26 cellular contexts compared by ENCODE assay signal in the genomic region with DNA sequence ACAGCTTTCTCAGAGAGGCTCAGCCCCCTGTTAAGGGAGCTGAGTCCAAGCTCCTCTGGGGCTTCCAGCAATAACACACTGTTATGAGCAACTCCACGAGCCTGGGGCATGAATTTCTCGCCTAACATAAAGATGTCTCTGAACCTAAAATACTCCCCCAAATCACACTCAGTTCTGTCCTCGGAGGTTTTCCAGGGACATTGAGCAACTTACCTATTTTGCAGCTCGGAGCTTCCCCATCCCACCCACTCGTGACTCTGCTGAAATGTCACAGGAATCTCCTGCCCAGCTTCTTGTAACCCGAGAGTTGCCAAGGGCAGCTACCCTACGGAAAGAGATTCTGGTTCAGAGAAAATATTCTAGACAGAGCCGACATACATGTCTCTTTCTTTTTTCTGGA. TPM values are rescaled to one million over a fixed set of nuclear protein-coding genes. Genes with fewer than 3 reads are reported as not detected.
DNase-seq lines count a peak whose midpoint lies in the region; ATAC-seq, FAIRE-seq and TF ChIP-seq lines count a peak whose summit lies in the region.
"Had no signal": no experiment of that assay in that cellular context is flagged by ENCODE, and none has a peak within 500 bp of the region (broad histone marks: within the 10 kb centered on the region; RNA-seq: fewer than 3 reads in every experiment).

No MANE protein-coding gene starts in this region.

- H3K79me2 ChIP-seq in H1 (ENCODE audit: control insufficient read depth in 1 of 2, insufficient read depth in 2 of 2, low read length in 2 of 2), result no peaks in the 10 kb centered on the region
- H3K79me2 ChIP-seq in neural progenitor cell (ENCODE audit: low read depth), result no peaks in the 10 kb centered on the region

- H3K9me3 ChIP-seq in heart right ventricle (no peaks in the 10 kb centered on the region), H1 (ENCODE audit: insufficient read depth in 2 of 2, low read depth in 1 of 2, low read length in 1 of 2) (no peaks in the 10 kb centered on the region), neural progenitor cell (ENCODE audit: low read depth) (no peaks in the 10 kb centered on the region)
- H3K9me3 ChIP-seq: A549, BE2C had no signal

- no peak overlapping the region for H3K9ac ChIP-seq in H1 (replicated peaks in 1 of 4; ENCODE audit: extremely low read depth in 1 of 4, low read depth in 3 of 4, low read length in 3 of 4)
- H3K9ac ChIP-seq in neural progenitor cell, result no peak overlapping the region
- H3K9ac ChIP-seq: BLaER1 treated with 17β-estradiol and CSF1 and Interleukin-3, amounts not matched to agents 10 nM and 100 nM; GM23248 had no signal

- H2BK5ac ChIP-seq in H1 (ENCODE audit: low read depth, low read length), result no peak overlapping the region

- intact Hi-C loops in heart right ventricle (cut with DNase I) (loop anchor here in 6 of 10 donors (5.0 to 10.0 kb wide), 3 partner anchors 96 to 324 kb away; partner anchors contain the start of gene FGF18 (in 2 of the 6)), Right ventricle myocardium inferior (cut with DNase I) (loop anchor here (5.0 kb wide), 1 partner anchor 316 kb away; no protein-coding TSS in a partner anchor)

- H4K20me1 ChIP-seq in H1 (replicated peaks in 1 of 2; ENCODE audit: control insufficient read depth in 1 of 2, insufficient read depth in 2 of 2, low read length in 2 of 2) (no peaks in the 10 kb centered on the region), neural progenitor cell (ENCODE audit: low read depth) (no peaks in the 10 kb centered on the region)
- H4K20me1 ChIP-seq: BLaER1 treated with 17β-estradiol and CSF1 and Interleukin-3, amounts not matched to agents 10 nM and 100 nM had no signal

- H3K4me1 ChIP-seq in heart right ventricle, result peaks cover 5 to 28% (median 14%) of the 10 kb centered on the region in 9 donors
- H3K4me1 ChIP-seq in H1 (replicated peaks in 1 of 4; ENCODE audit: control insufficient read depth in 3 of 4, insufficient read depth in 4 of 4, low read length in 3 of 4), result peaks cover 3 to 17% (median 6%) of the 10 kb centered on the region in 4 experiments; a peak in 6 of 7 replicates
- peaks cover 22% of the 10 kb centered on the region for H3K4me1 ChIP-seq in neural progenitor cell
- H3K4me1 ChIP-seq: A549, BE2C had no signal

- H3K4me2 ChIP-seq in H1 (ENCODE audit: insufficient read depth in 1 of 2, low read depth in 2 of 2, low read length in 2 of 2) (0 out of 4 replicates have a peak overlapping the region, but pooled peaks of 1 of the 2 experiments have one; percentile 25), neural progenitor cell (peak overlapping the region; percentile 64)
- H3K4me2 ChIP-seq: A549; BLaER1 treated with 17β-estradiol and CSF1 and Interleukin-3, amounts not matched to agents 10 nM and 100 nM had no signal

- no peak for TF ChIP-seq EP300 in H1 (IDR thresholded peaks at IDR 0.05; ENCODE audit: borderline replicate concordance in 1 of 2, low read depth in 2 of 2, low read length in 2 of 2)

- H3K9me3 Mint-ChIP-seq in neural progenitor cell, result no peaks in the 10 kb centered on the region
- H3K9me3 Mint-ChIP-seq: CD4-positive, alpha-beta T cell; H9; HFFc6 had no signal

- no peaks in the 10 kb centered on the region for H3K36me3 Mint-ChIP-seq in neural progenitor cell
- H3K36me3 Mint-ChIP-seq: CD14-positive monocyte; CD8-positive, alpha-beta memory T cell had no signal

- peaks cover 27% of the 10 kb centered on the region for H3K4me1 Mint-ChIP-seq in neural progenitor cell
- H3K4me1 Mint-ChIP-seq: CD8-positive, alpha-beta memory T cell had no signal

- ATAC-seq in heart right ventricle (peak in 2 of 8 donors; percentile 1 to 7), Right ventricle myocardium inferior (no peak)
- ATAC-seq: A549, GM12878 had no signal

- no peak overlapping the region for H3K23ac ChIP-seq in H1 (ENCODE audit: insufficient read length)

- no peaks in the 10 kb centered on the region; the same call in 1 of the 2 replicates for H3K23me2 ChIP-seq in H1 (ENCODE audit: low read depth, low read length)

- no peak overlapping the region for H2AFZ ChIP-seq in H1 (ENCODE audit: low read length)
- no peak overlapping the region for H2AFZ ChIP-seq in neural progenitor cell (replicated peaks)
- H2AFZ ChIP-seq: GM23248 had no signal

- no peak overlapping the region for H2BK12ac ChIP-seq in H1 (ENCODE audit: low read depth, low read length)

- H3K14ac ChIP-seq in H1 (ENCODE audit: insufficient read length), result no peak overlapping the region

- no peak overlapping the region for H3K4me3 ChIP-seq in heart right ventricle
- H3K4me3 ChIP-seq in H1 (ENCODE audit: extremely low read depth in 1 of 4, insufficient read depth in 2 of 4, low read depth in 3 of 4, low read length in 4 of 4), result no peak overlapping the region
- no peak overlapping the region for H3K4me3 ChIP-seq in neural progenitor cell
- H3K4me3 ChIP-seq: A549; BLaER1 treated with 17β-estradiol and CSF1 and Interleukin-3, amounts not matched to agents 10 nM and 100 nM; GM12878; GM23248 had no signal

- DNase-seq in heart right ventricle (no peak), Right ventricle myocardium inferior (ENCODE audit: missing footprints) (no peak), H1 (ENCODE audit: low read depth in 1 of 2, low spot score in 2 of 2) (no peak), neural progenitor cell (ENCODE audit: low spot score) (no peak), NCI-H146 (lab: John Stamatoyannopoulos, UW) (no peak), medulla oblongata (ENCODE audit: extremely low spot score) (no peak)
- DNase-seq: 8988T; ACHN; AML-193; BE2C; CD4-positive, alpha-beta T cell; CD8-positive, alpha-beta memory T cell; DMS 273 treated with DMSO at 0.1 percent for 48 hours; DMS79; EL; GDM1; GM23248; H9; HFFc6 had no signal

- no peak overlapping the region for H3K56ac ChIP-seq in H1 (replicated peaks; ENCODE audit: insufficient read length, low read depth, low read length)

- H3K27me3 ChIP-seq in heart right ventricle, result no peaks in the 10 kb centered on the region
- H3K27me3 ChIP-seq in H1 (replicated peaks in 1 of 4; ENCODE audit: control insufficient read depth in 3 of 4, extremely low read depth in 1 of 4, insufficient read depth in 3 of 4, low read length in 3 of 4), result peaks cover 0 to 5% (median 0%) of the 10 kb centered on the region in 4 experiments; a peak in 1 of 7 replicates
- H3K27me3 ChIP-seq in neural progenitor cell, result peaks cover 26% of the 10 kb centered on the region
- H3K27me3 ChIP-seq: BLaER1 treated with 17β-estradiol and CSF1 and Interleukin-3, amounts not matched to agents 10 nM and 100 nM had no signal

- 59% methylated on average over 8 of the region's 8 CpGs for WGBS in heart right ventricle, 2 donors
- 93% methylated on average over 8 of the region's 8 CpGs; no CpG with 5 or more reads in 1 of the 2 experiments for WGBS in H1 (ENCODE audit: extremely low coverage in 1 of 2, insufficient coverage in 1 of 2, insufficient read length in 1 of 2, insufficient replicate concordance in 2 of 2, low coverage in 1 of 2, low lambda C conversion rate in 2 of 2, missing lambda C conversion rate in 1 of 2), 2 experiments

- H3K27me3 Mint-ChIP-seq in neural progenitor cell (ENCODE audit: insufficient read depth, low read depth), result peaks cover 8% of the 10 kb centered on the region
- H3K27me3 Mint-ChIP-seq: CD4-positive, alpha-beta T cell had no signal

- no peak overlapping the region for H2BK120ac ChIP-seq in H1 (replicated peaks; ENCODE audit: low read depth, low read length)

- CTCF ChIA-PET in H1 (lab: Charles Lee; ENCODE audit: partially characterized antibody), result interaction anchor here (0.9 to 1.4 kb wide), 4 partner anchors 11 to 321 kb away, joined by 3 to 6 read pairs (median 4); no protein-coding TSS in a partner anchor

- H2BK15ac ChIP-seq in H1 (ENCODE audit: low read length), result no peak overlapping the region

- peak overlapping the region; percentile 88; the same call in 1 of the 2 replicates for H2BK20ac ChIP-seq in H1 (ENCODE audit: low read length)

- H4K8ac ChIP-seq in H1 (ENCODE audit: extremely low read depth, insufficient read depth, low read length), result no peak overlapping the region

- TF ChIP-seq POLR2A in H1 (IDR thresholded peaks at IDR 0.05; ENCODE audit: control extremely low read depth in 1 of 2, low read depth in 2 of 2, low read length in 2 of 2), result no peak

- H3K27ac Mint-ChIP-seq in neural progenitor cell, result no peak overlapping the region
- H3K27ac Mint-ChIP-seq: CD14-positive monocyte; CD4-positive, alpha-beta T cell; CD8-positive, alpha-beta memory T cell; HFFc6 had no signal

- TF ChIP-seq RAD21 in H1 (IDR thresholded peaks at IDR 0.05 in 1 of 2, conservative IDR thresholded peaks at IDR 0.05 in 1 of 2; ENCODE audit: low read depth in 2 of 2, low read length in 2 of 2), result no peak

- no peak overlapping the region for H2AK5ac ChIP-seq in H1 (ENCODE audit: low read depth, low read length)

- no peak overlapping the region for H4K5ac ChIP-seq in H1 (ENCODE audit: insufficient read length, low read depth, low read length)

- H3F3A ChIP-seq in neural progenitor cell (ENCODE audit: low read depth), result peaks cover 12% of the 10 kb centered on the region

- POLR2A ChIA-PET in H1 (lab: Charles Lee; ENCODE audit: partially characterized antibody), result no interaction called here

- H4K91ac ChIP-seq in H1 (replicated peaks; ENCODE audit: insufficient read length, low read length), result no peak overlapping the region

- no peak overlapping the region for H3K4ac ChIP-seq in H1 (replicated peaks; ENCODE audit: insufficient read length, low read depth, low read length)

- TF ChIP-seq CTCF in heart right ventricle (IDR thresholded peaks at IDR 0.05) (no peak), H1 (IDR thresholded peaks at IDR 0.05; ENCODE audit: control extremely low read depth in 1 of 3, insufficient read depth in 1 of 3, low read depth in 1 of 3, low read length in 3 of 3) (no peak), neural progenitor cell (IDR thresholded peaks at IDR 0.05) (no peak)

- no peak overlapping the region for H3K4me3 Mint-ChIP-seq in neural progenitor cell
- H3K4me3 Mint-ChIP-seq: CD14-positive monocyte; CD4-positive, alpha-beta T cell; CD8-positive, alpha-beta memory T cell; H9; HFFc6 had no signal

- H3K27ac ChIP-seq in heart right ventricle (peak overlapping the region in 7 of 10 donors; percentile 32 to 81 (median 80)), H1 (ENCODE audit: low read depth, low read length) (no peak overlapping the region), neural progenitor cell (no peak overlapping the region)
- H3K27ac ChIP-seq: A549; BLaER1 treated with 17β-estradiol and CSF1 and Interleukin-3, amounts not matched to agents 10 nM and 100 nM; GM23248 had no signal

- FAIRE-seq in H1 (lab: Jason Lieb, UNC), result no peak
- FAIRE-seq: A549, D721Med, GM12878, GM19239 had no signal

- H3K18ac ChIP-seq in H1 (ENCODE audit: extremely low read depth, low read length), result 0 out of 2 replicates have a peak overlapping the region, but pooled peaks have one; percentile 38

- H3K79me1 ChIP-seq in H1 (ENCODE audit: low read depth, low read length), result no peaks in the 10 kb centered on the region

- H3K36me3 ChIP-seq in heart right ventricle (no peaks in the 10 kb centered on the region), H1 (ENCODE audit: control insufficient read depth in 2 of 4, insufficient read depth in 4 of 4, low read length in 3 of 4) (no peaks in the 10 kb centered on the region), neural progenitor cell (no peaks in the 10 kb centered on the region)
- H3K36me3 ChIP-seq: BE2C; BLaER1 treated with 17β-estradiol and CSF1 and Interleukin-3, amounts not matched to agents 10 nM and 100 nM had no signal

RNA-seq across cellular contexts. Expression of gene SMIM23, which starts 47.1 kb away (rescaled TPM):
- total RNA-seq in heart right ventricle, result not detected
- polyA plus RNA-seq in heart right ventricle, result not detected
- total RNA-seq in Right ventricle myocardium inferior, result not detected
- total RNA-seq in H1 (2021; fragmentation: NEBNext Ultra II Directional; extraction: Animal tissue kit (Norgen Biotek cat#: 25700)), result not detected in 2 replicates
- not detected in 2 replicates for polyA plus RNA-seq in H1 (2011; rRNA removed)
- polyA plus RNA-seq in H1 (2011; cell fraction: cytosol; rRNA removed), result not detected
- polyA plus RNA-seq in H1 (2011; cell fraction: nucleus; rRNA removed), result not detected
- polyA plus RNA-seq in H1 (2012, experiment 1 of 2), result not detected in 4 replicates
- not detected for polyA plus RNA-seq in H1 (2012, experiment 2 of 2)
- polyA plus RNA-seq in H1 (2013, experiment 1 of 2), result not detected
- not detected for polyA plus RNA-seq in H1 (2013, experiment 2 of 2)
- not detected in 2 replicates for polyA minus RNA-seq in H1 (2011; rRNA and poly(A)+ RNA removed)
- polyA minus RNA-seq in H1 (2011; cell fraction: cytosol; rRNA and poly(A)+ RNA removed), result not detected
- not detected for polyA minus RNA-seq in H1 (2011; cell fraction: nucleus; rRNA and poly(A)+ RNA removed)
- not detected in 2 replicates for total RNA-seq in neural progenitor cell (ENCODE audit: low replicate concordance)
- total RNA-seq: CD4-positive, alpha-beta T cell; CD8-positive, alpha-beta memory T cell; GM12878; GM23248; H4; H9; HFFc6 had no signal
- polyA plus RNA-seq: A549; CD14-positive monocyte; CD8-positive, alpha-beta memory T cell; GM12878; GM23248 had no signal

Comparison
In these comparisons a context has a peak if more than half of its experiments do, and no peak if none do; other contexts are left out.
1. H3K27ac ChIP-seq: peak in heart right ventricle (7 of 10); none in H1 (single experiment) and neural progenitor cell (single experiment).